In the genomic region with DNA sequence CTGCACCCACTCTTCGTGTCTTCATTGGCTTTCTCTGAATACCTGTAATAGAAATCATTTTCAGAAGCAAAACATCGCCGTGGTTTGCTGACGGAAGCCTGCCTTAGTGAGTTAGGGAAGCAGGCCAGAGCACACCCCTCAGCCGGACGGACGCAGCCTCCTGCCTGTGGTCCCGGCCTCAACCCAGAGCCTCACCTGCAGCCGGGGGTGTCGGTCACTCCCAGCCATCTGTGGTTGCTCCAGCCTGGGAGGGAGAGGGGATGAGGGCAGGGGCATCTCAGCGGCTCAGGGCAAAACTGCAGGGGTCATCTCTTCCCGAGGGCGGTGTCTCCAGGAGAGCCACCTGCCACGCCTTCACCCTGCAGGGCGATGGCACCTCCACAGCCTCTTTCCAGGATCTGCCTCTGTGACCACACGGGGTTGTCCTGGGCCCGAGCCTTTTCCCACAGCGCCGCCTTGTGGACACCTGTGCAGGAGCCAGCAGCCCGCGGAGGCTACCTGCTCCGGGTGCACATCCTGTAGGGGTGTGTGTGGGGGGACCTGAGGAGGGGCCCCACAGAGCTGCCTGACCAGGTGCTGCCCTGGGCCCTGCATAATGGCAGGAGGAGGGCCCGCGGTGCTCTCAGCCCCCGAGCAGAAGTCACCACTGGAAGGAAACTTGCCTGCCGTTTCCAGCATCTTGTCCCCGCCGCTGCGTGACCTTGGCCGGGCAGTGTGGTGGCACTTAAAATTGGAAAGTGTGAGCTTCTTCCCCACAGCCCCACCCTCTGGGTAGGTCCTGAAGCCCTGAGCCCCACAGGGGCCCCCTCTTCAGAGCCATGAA, we compare ENCODE assay signal across 1 cellular context.
TF ChIP-seq lines count a peak whose summit lies in the region.

No MANE protein-coding gene starts in this region.

TF ChIP-seq in HepG2, 621 proteins besides CTCF, POLR2A, EP300 and RAD21 (continued from another document and continues in another):
- TF ChIP-seq FOXC1 (CRISPR knock-in tag; IDR thresholded peaks at IDR 0.05; ENCODE audit: borderline replicate concordance) = 0 out of 2 replicates have a peak, but pooled peaks have one; percentile 23
- TF ChIP-seq SOX6 (IDR thresholded peaks at IDR 0.05) = no peak
- peak; percentile 50 for TF ChIP-seq SOX6 (CRISPR knock-in tag; IDR thresholded peaks at IDR 0.05)
- peak; percentile 31; the same call in 1 of the 2 replicates for TF ChIP-seq KDM5B (CRISPR knock-in tag; IDR thresholded peaks at IDR 0.05; ENCODE audit: borderline replicate concordance)
- no peak for TF ChIP-seq POLR2G (IDR thresholded peaks at IDR 0.05; ENCODE audit: low read depth, low read length)
- TF ChIP-seq, protein P1, sequence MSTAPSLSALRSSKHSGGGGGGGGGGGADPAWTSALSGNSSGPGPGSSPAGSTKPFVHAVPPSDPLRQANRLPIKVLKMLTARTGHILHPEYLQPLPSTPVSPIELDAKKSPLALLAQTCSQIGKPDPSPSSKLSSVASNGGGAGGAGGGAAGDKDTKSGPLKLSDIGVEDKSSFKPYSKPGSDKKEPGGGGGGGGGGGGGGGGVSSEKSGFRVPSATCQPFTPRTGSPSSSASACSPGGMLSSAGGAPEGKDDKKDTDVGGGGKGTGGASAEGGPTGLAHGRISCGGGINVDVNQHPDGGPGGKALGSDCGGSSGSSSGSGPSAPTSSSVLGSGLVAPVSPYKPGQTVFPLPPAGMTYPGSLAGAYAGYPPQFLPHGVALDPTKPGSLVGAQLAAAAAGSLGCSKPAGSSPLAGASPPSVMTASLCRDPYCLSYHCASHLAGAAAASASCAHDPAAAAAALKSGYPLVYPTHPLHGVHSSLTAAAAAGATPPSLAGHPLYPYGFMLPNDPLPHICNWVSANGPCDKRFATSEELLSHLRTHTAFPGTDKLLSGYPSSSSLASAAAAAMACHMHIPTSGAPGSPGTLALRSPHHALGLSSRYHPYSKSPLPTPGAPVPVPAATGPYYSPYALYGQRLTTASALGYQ (CRISPR knock-in tag; IDR thresholded peaks at IDR 0.05) = no peak
- TF ChIP-seq, protein P2, sequence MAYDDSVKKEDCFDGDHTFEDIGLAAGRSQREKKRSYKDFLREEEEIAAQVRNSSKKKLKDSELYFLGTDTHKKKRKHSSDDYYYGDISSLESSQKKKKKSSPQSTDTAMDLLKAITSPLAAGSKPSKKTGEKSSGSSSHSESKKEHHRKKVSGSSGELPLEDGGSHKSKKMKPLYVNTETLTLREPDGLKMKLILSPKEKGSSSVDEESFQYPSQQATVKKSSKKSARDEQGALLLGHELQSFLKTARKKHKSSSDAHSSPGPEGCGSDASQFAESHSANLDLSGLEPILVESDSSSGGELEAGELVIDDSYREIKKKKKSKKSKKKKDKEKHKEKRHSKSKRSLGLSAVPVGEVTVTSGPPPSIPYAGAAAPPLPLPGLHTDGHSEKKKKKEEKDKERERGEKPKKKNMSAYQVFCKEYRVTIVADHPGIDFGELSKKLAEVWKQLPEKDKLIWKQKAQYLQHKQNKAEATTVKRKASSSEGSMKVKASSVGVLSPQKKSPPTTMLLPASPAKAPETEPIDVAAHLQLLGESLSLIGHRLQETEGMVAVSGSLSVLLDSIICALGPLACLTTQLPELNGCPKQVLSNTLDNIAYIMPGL (CRISPR knock-in tag; IDR thresholded peaks at IDR 0.05; ENCODE audit: borderline replicate concordance in 1 of 2, low read depth in 1 of 2) = peak; percentile 41 to 58; a peak in 2 of 4 replicates
- TF ChIP-seq, protein P3, sequence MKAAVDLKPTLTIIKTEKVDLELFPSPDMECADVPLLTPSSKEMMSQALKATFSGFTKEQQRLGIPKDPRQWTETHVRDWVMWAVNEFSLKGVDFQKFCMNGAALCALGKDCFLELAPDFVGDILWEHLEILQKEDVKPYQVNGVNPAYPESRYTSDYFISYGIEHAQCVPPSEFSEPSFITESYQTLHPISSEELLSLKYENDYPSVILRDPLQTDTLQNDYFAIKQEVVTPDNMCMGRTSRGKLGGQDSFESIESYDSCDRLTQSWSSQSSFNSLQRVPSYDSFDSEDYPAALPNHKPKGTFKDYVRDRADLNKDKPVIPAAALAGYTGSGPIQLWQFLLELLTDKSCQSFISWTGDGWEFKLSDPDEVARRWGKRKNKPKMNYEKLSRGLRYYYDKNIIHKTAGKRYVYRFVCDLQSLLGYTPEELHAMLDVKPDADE (CRISPR knock-in tag; IDR thresholded peaks at IDR 0.05) = no peak
- TF ChIP-seq MBD4 (IDR thresholded peaks at IDR 0.05; ENCODE audit: borderline replicate concordance, low read length) = no peak
- TF ChIP-seq HOXA3 (CRISPR knock-in tag; IDR thresholded peaks at IDR 0.05) = peak; percentile 15; the same call in 1 of the 2 replicates
- no peak for TF ChIP-seq ZNF337 (CRISPR knock-in tag; IDR thresholded peaks at IDR 0.05; ENCODE audit: borderline replicate concordance, low read depth)
- no peak for TF ChIP-seq GATA4 (IDR thresholded peaks at IDR 0.05; ENCODE audit: borderline replicate concordance, low read depth)
- TF ChIP-seq NFE2 (CRISPR knock-in tag; IDR thresholded peaks at IDR 0.05) = no peak
- no peak for TF ChIP-seq ZNF383 (CRISPR knock-in tag; IDR thresholded peaks at IDR 0.05; ENCODE audit: borderline replicate concordance)
- TF ChIP-seq ZFP90 (CRISPR knock-in tag; IDR thresholded peaks at IDR 0.05; ENCODE audit: borderline replicate concordance) = no peak
- TF ChIP-seq ZNF547 (CRISPR knock-in tag; IDR thresholded peaks at IDR 0.05) = 0 out of 2 replicates have a peak, but pooled peaks have one; percentile 35
- TF ChIP-seq, protein P4, sequence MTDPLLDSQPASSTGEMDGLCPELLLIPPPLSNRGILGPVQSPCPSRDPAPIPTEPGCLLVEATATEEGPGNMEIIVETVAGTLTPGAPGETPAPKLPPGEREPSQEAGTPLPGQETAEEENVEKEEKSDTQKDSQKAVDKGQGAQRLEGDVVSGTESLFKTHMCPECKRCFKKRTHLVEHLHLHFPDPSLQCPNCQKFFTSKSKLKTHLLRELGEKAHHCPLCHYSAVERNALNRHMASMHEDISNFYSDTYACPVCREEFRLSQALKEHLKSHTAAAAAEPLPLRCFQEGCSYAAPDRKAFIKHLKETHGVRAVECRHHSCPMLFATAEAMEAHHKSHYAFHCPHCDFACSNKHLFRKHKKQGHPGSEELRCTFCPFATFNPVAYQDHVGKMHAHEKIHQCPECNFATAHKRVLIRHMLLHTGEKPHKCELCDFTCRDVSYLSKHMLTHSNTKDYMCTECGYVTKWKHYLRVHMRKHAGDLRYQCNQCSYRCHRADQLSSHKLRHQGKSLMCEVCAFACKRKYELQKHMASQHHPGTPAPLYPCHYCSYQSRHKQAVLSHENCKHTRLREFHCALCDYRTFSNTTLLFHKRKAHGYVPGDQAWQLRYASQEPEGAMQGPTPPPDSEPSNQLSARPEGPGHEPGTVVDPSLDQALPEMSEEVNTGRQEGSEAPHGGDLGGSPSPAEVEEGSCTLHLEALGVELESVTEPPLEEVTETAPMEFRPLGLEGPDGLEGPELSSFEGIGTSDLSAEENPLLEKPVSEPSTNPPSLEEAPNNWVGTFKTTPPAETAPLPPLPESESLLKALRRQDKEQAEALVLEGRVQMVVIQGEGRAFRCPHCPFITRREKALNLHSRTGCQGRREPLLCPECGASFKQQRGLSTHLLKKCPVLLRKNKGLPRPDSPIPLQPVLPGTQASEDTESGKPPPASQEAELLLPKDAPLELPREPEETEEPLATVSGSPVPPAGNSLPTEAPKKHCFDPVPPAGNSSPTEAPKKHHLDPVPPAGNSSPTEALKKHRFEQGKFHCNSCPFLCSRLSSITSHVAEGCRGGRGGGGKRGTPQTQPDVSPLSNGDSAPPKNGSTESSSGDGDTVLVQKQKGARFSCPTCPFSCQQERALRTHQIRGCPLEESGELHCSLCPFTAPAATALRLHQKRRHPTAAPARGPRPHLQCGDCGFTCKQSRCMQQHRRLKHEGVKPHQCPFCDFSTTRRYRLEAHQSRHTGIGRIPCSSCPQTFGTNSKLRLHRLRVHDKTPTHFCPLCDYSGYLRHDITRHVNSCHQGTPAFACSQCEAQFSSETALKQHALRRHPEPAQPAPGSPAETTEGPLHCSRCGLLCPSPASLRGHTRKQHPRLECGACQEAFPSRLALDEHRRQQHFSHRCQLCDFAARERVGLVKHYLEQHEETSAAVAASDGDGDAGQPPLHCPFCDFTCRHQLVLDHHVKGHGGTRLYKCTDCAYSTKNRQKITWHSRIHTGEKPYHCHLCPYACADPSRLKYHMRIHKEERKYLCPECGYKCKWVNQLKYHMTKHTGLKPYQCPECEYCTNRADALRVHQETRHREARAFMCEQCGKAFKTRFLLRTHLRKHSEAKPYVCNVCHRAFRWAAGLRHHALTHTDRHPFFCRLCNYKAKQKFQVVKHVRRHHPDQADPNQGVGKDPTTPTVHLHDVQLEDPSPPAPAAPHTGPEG (CRISPR knock-in tag; IDR thresholded peaks at IDR 0.05) = no peak
- 0 out of 2 replicates have a peak, but pooled peaks have one; percentile 66 for TF ChIP-seq ZNF274 (CRISPR knock-in tag; IDR thresholded peaks at IDR 0.05)
- TF ChIP-seq ZNF549 (CRISPR knock-in tag; IDR thresholded peaks at IDR 0.05) = no peak
- TF ChIP-seq ZMAT5 (CRISPR knock-in tag; IDR thresholded peaks at IDR 0.05; ENCODE audit: borderline replicate concordance, low read depth) = no peak
- TF ChIP-seq ERF (CRISPR knock-in tag; IDR thresholded peaks at IDR 0.05) = 0 out of 2 replicates have a peak, but pooled peaks have one; percentile 50
- TF ChIP-seq, protein P5, sequence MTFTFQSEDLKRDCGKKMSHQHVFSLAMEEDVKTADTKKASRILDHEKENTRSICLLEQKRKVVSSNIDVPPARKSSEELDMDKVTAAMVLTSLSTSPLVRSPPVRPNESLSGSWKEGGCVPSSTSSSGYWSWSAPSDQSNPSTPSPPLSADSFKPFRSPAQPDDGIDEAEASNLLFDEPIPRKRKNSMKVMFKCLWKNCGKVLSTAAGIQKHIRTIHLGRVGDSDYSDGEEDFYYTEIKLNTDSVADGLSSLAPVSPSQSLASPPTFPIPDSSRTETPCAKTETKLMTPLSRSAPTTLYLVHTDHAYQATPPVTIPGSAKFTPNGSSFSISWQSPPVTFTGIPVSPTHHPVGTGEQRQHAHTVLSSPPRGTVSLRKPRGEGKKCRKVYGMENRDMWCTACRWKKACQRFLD (CRISPR knock-in tag; IDR thresholded peaks at IDR 0.05; ENCODE audit: borderline replicate concordance) = no peak
- TF ChIP-seq ATF7 (IDR thresholded peaks at IDR 0.05) = no peak
- TF ChIP-seq ATF7 (CRISPR knock-in tag; IDR thresholded peaks at IDR 0.05) = no peak
- TF ChIP-seq SMYD3 (CRISPR knock-in tag; IDR thresholded peaks at IDR 0.05) = no peak
- peak; percentile 59; the same call in 1 of the 2 replicates for TF ChIP-seq BCL3 (CRISPR knock-in tag; IDR thresholded peaks at IDR 0.05)
- TF ChIP-seq TFDP1 (CRISPR knock-in tag; IDR thresholded peaks at IDR 0.05; ENCODE audit: borderline replicate concordance) = no peak
- TF ChIP-seq, protein P6, sequence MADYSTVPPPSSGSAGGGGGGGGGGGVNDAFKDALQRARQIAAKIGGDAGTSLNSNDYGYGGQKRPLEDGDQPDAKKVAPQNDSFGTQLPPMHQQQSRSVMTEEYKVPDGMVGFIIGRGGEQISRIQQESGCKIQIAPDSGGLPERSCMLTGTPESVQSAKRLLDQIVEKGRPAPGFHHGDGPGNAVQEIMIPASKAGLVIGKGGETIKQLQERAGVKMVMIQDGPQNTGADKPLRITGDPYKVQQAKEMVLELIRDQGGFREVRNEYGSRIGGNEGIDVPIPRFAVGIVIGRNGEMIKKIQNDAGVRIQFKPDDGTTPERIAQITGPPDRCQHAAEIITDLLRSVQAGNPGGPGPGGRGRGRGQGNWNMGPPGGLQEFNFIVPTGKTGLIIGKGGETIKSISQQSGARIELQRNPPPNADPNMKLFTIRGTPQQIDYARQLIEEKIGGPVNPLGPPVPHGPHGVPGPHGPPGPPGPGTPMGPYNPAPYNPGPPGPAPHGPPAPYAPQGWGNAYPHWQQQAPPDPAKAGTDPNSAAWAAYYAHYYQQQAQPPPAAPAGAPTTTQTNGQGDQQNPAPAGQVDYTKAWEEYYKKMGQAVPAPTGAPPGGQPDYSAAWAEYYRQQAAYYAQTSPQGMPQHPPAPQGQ (CRISPR knock-in tag; IDR thresholded peaks at IDR 0.05; ENCODE audit: borderline replicate concordance) = no peak
- TF ChIP-seq E2F2 (CRISPR knock-in tag; IDR thresholded peaks at IDR 0.05; ENCODE audit: borderline replicate concordance) = no peak
- TF ChIP-seq, protein P7, sequence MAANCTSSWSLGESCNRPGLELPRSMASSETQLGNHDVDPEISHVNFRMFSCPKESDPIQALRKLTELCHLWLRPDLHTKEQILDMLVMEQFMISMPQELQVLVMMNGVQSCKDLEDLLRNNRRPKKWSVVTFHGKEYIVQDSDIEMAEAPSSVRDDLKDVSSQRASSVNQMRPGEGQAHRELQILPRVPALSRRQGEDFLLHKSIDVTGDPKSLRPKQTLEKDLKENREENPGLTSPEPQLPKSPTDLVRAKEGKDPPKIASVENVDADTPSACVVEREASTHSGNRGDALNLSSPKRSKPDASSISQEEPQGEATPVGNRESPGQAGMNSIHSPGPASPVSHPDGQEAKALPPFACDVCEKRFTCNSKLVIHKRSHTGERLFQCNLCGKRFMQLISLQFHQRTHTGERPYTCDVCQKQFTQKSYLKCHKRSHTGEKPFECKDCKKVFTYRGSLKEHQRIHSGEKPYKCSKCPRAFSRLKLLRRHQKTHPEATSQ (CRISPR knock-in tag; IDR thresholded peaks at IDR 0.05; ENCODE audit: borderline replicate concordance) = no peak
- no peak for TF ChIP-seq ATF1 (CRISPR knock-in tag; IDR thresholded peaks at IDR 0.05)
- TF ChIP-seq ZFP36L2 (CRISPR knock-in tag; IDR thresholded peaks at IDR 0.05) = no peak
- TF ChIP-seq ELF4 (CRISPR knock-in tag; IDR thresholded peaks at IDR 0.05; ENCODE audit: borderline replicate concordance) = no peak
- TF ChIP-seq WIZ (CRISPR knock-in tag; IDR thresholded peaks at IDR 0.05) = no peak
- no peak for TF ChIP-seq ARNT2 (CRISPR knock-in tag; IDR thresholded peaks at IDR 0.05; ENCODE audit: low read depth)
